ENCODE assay signal across 8 cellular contexts in the genomic region with DNA sequence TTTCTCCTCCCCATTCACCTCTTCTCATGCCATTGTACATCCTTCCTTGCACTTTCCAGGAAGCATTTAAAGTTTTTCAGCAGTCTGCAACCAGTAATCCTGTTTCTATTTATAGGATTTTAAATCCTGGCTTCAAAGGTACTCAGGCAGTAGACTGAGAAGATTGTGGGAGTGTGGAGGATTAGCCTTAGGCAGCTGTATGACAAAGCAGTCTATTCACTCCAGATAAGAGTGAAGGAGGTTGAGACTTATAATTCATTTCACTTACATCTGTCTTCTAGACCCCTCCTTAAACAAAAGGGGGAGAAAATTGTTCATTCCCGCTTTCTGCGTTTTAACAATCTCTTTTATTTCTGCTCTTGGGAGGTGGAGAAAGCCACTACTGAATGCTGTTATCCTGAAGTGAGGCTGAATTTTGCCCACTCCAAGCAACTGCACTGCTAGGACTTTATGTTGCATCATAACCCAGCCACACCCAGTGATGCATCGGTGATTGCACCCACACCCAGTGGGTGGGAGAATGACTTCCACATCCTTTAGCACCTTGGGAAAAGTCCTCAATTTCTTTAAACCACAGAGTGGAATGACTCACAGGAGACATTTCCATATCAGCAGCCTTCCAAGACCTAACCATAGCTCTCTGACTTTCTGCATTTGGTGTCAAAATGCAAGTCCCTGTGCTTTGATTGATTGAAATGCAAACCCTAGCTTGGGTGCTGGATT.
A peak's percentile ranks its signal among the peaks of the same experiment; 100 is the strongest.
DNase-seq lines count a peak whose midpoint lies in the region; ATAC-seq and TF ChIP-seq lines count a peak whose summit lies in the region.

No MANE protein-coding gene starts in this region.

- peak; percentile 55 for ATAC-seq in activated CD8-positive, alpha-beta T cell treated with anti-CD3 and anti-CD28 coated beads for 36 hours
- no peak for ATAC-seq in activated CD8-positive, alpha-beta T cell treated with anti-CD3 and anti-CD28 coated beads, Interleukin-2, amount 10 ng/mL, durations not matched to agents 7 days and 5 days
- ATAC-seq in RWPE2 (ENCODE audit: low read depth) (peak; percentile 93), GM21447 (IDR thresholded peaks at IDR 0.05; ENCODE audit: unreplicated experiment) (no peak), HG03469 (IDR thresholded peaks at IDR 0.05; ENCODE audit: unreplicated experiment) (no peak)
- ATAC-seq in stimulated activated naive CD8-positive, alpha-beta T cell treated with anti-CD3 and anti-CD28 coated beads, Interleukin-15, Interleukin-2, amounts not matched to agents 100 U/mL and 50 U/mL, for 24 hours, result peak; percentile 59

- H3K4me3 Mint-ChIP-seq in activated CD8-positive, alpha-beta T cell treated with anti-CD3 and anti-CD28 coated beads for 36 hours, result no peak overlapping the region
- H3K4me3 Mint-ChIP-seq in activated CD8-positive, alpha-beta T cell treated with anti-CD3 and anti-CD28 coated beads, Interleukin-2, amount 10 ng/mL, durations not matched to agents 7 days and 5 days, result no peak overlapping the region

- H3K27me3 Mint-ChIP-seq in activated CD8-positive, alpha-beta T cell treated with anti-CD3 and anti-CD28 coated beads for 36 hours, result no peaks in the 10 kb centered on the region
- no peaks in the 10 kb centered on the region for H3K27me3 Mint-ChIP-seq in activated CD8-positive, alpha-beta T cell treated with anti-CD3 and anti-CD28 coated beads, Interleukin-2, amount 10 ng/mL, durations not matched to agents 7 days and 5 days (ENCODE audit: low read depth)

- H3K4me1 Mint-ChIP-seq in activated CD8-positive, alpha-beta T cell treated with anti-CD3 and anti-CD28 coated beads for 36 hours (ENCODE audit: low read depth), result peaks cover 20% of the 10 kb centered on the region
- peaks cover 14% of the 10 kb centered on the region for H3K4me1 Mint-ChIP-seq in activated CD8-positive, alpha-beta T cell treated with anti-CD3 and anti-CD28 coated beads, Interleukin-2, amount 10 ng/mL, durations not matched to agents 7 days and 5 days (ENCODE audit: low read depth)

- intact Hi-C loops in activated CD8-positive, alpha-beta T cell treated with anti-CD3 and anti-CD28 coated beads for 36 hours (cut with micrococcal nuclease), result no loop called here

- H3K9me3 Mint-ChIP-seq in activated CD8-positive, alpha-beta T cell treated with anti-CD3 and anti-CD28 coated beads for 36 hours, result no peaks in the 10 kb centered on the region
- no peaks in the 10 kb centered on the region for H3K9me3 Mint-ChIP-seq in activated CD8-positive, alpha-beta T cell treated with anti-CD3 and anti-CD28 coated beads, Interleukin-2, amount 10 ng/mL, durations not matched to agents 7 days and 5 days (ENCODE audit: insufficient read depth)

- H3K27ac ChIP-seq in RWPE2 (ENCODE audit: poor library complexity, severe bottlenecking), result peak overlapping the region; percentile 88

- no peaks in the 10 kb centered on the region for H3K36me3 ChIP-seq in RWPE2 (ENCODE audit: low read depth)

- peak; percentile 18 for DNase-seq in activated CD8-positive, alpha-beta T cell treated with anti-CD3 and anti-CD28 coated beads for 36 hours
- no peak for DNase-seq in activated CD8-positive, alpha-beta T cell treated with anti-CD3 and anti-CD28 coated beads, Interleukin-2, amount 10 ng/mL, durations not matched to agents 7 days and 5 days
- peak; percentile 91 for DNase-seq in RWPE2 (ENCODE audit: low spot score)
- peak; percentile 91 for DNase-seq in glomerular visceral epithelial cell (ENCODE audit: extremely low spot score)
- DNase-seq in stimulated activated naive CD8-positive, alpha-beta T cell treated with anti-CD3 and anti-CD28 coated beads, Interleukin-15, Interleukin-2, amounts not matched to agents 100 U/mL and 50 U/mL, for 24 hours, result no peak
- DNase-seq in medulla oblongata (ENCODE audit: extremely low spot score), result no peak

- H3K36me3 Mint-ChIP-seq in activated CD8-positive, alpha-beta T cell treated with anti-CD3 and anti-CD28 coated beads for 36 hours (ENCODE audit: low read depth), result no peaks in the 10 kb centered on the region
- no peaks in the 10 kb centered on the region for H3K36me3 Mint-ChIP-seq in activated CD8-positive, alpha-beta T cell treated with anti-CD3 and anti-CD28 coated beads, Interleukin-2, amount 10 ng/mL, durations not matched to agents 7 days and 5 days (ENCODE audit: low read depth)

- peaks cover 19% of the 10 kb centered on the region for H3K4me1 ChIP-seq in RWPE2 (ENCODE audit: insufficient read depth, poor library complexity, severe bottlenecking)

- no peaks in the 10 kb centered on the region for H3K27me3 ChIP-seq in RWPE2 (ENCODE audit: insufficient read depth, poor library complexity, severe bottlenecking)

- H3K4me3 ChIP-seq in RWPE2 (ENCODE audit: severe bottlenecking), result no peak overlapping the region

- POLR2A ChIA-PET in activated CD8-positive, alpha-beta T cell treated with anti-CD3 and anti-CD28 coated beads for 36 hours (lab: Charles Lee), result no interaction called here
- POLR2A ChIA-PET in activated CD8-positive, alpha-beta T cell treated with anti-CD3 and anti-CD28 coated beads, Interleukin-2, amount 10 ng/mL, durations not matched to agents 7 days and 5 days (lab: Charles Lee), result no interaction called here

- CTCF ChIA-PET in activated CD8-positive, alpha-beta T cell treated with anti-CD3 and anti-CD28 coated beads for 36 hours (lab: Charles Lee), result interaction anchor here (0.9 to 1.4 kb wide), 2 partner anchors 10 to 13 kb away, joined by 3 to 4 read pairs; no protein-coding TSS in a partner anchor
- CTCF ChIA-PET in activated CD8-positive, alpha-beta T cell treated with anti-CD3 and anti-CD28 coated beads, Interleukin-2, amount 10 ng/mL, durations not matched to agents 7 days and 5 days (lab: Charles Lee), result interaction anchor here (1.0 to 1.5 kb wide), 2 partner anchors 12 to 14 kb away, joined by 3 to 6 read pairs; no protein-coding TSS in a partner anchor

- H3K9me3 ChIP-seq in RWPE2 (ENCODE audit: severe bottlenecking), result no peaks in the 10 kb centered on the region

- no peak for TF ChIP-seq CTCF in activated CD8-positive, alpha-beta T cell treated with anti-CD3 and anti-CD28 coated beads for 36 hours (IDR thresholded peaks at IDR 0.05)
- TF ChIP-seq CTCF in RWPE2 (IDR thresholded peaks at IDR 0.05; ENCODE audit: poor library complexity, severe bottlenecking), result no peak

- no peak overlapping the region for H3K27ac Mint-ChIP-seq in activated CD8-positive, alpha-beta T cell treated with anti-CD3 and anti-CD28 coated beads for 36 hours
- H3K27ac Mint-ChIP-seq in activated CD8-positive, alpha-beta T cell treated with anti-CD3 and anti-CD28 coated beads, Interleukin-2, amount 10 ng/mL, durations not matched to agents 7 days and 5 days, result no peak overlapping the region

Comparison
In these comparisons a context has a peak if more than half of its experiments do, and no peak if none do; other contexts are left out.
1. ATAC-seq: peak in activated CD8-positive, alpha-beta T cell treated with anti-CD3 and anti-CD28 coated beads for 36 hours (single experiment), RWPE2 (single experiment) and stimulated activated naive CD8-positive, alpha-beta T cell treated with anti-CD3 and anti-CD28 coated beads, Interleukin-15, Interleukin-2, amounts not matched to agents 100 U/mL and 50 U/mL, for 24 hours (single experiment); none in activated CD8-positive, alpha-beta T cell treated with anti-CD3 and anti-CD28 coated beads, Interleukin-2, amount 10 ng/mL, durations not matched to agents 7 days and 5 days (single experiment), GM21447 (single experiment) and HG03469 (single experiment).
2. DNase-seq: peak in activated CD8-positive, alpha-beta T cell treated with anti-CD3 and anti-CD28 coated beads for 36 hours (single experiment), RWPE2 (single experiment) and glomerular visceral epithelial cell (single experiment); none in activated CD8-positive, alpha-beta T cell treated with anti-CD3 and anti-CD28 coated beads, Interleukin-2, amount 10 ng/mL, durations not matched to agents 7 days and 5 days (single experiment), stimulated activated naive CD8-positive, alpha-beta T cell treated with anti-CD3 and anti-CD28 coated beads, Interleukin-15, Interleukin-2, amounts not matched to agents 100 U/mL and 50 U/mL, for 24 hours (single experiment) and medulla oblongata (single experiment).